ENCODE assay signal across 8 cellular contexts in the genomic region with DNA sequence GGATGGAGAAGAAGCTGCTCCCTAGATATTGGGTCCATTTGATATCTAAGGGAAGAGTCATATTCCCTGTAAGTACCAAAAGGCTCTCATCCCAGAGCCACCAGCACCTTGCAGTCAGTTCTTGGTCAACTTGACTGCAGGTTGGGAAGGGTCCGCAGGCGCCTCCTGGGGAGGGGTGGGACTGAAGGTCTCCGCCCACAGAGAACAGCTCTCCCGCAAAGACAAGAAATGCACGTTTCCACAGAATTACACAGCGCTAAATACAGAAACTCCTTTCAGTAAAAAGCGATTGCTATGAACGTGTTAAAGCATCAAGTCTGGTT. TPM values are rescaled to one million over a fixed set of nuclear protein-coding genes. Genes with fewer than 3 reads are reported as not detected.
DNase-seq lines count a peak whose midpoint lies in the region; ATAC-seq and TF ChIP-seq lines count a peak whose summit lies in the region.

No MANE protein-coding gene starts in this region.

- H3K27me3 ChIP-seq in spleen (replicated peaks in 1 of 7), result no peaks in the 10 kb centered on the region

- WGBS in spleen, 5 donors, result 3 to 5% (median 3%) methylated on average over 8 of the region's 8 CpGs

- H3K4me1 ChIP-seq in spleen, result peaks cover 30 to 75% (median 50%) of the 10 kb centered on the region in 6 donors

- H3K4me1 Mint-ChIP-seq in HFFc6 (ENCODE audit: low read depth), result peaks cover 26% of the 10 kb centered on the region
- peaks cover 43% of the 10 kb centered on the region for H3K4me1 Mint-ChIP-seq in activated CD8-positive, alpha-beta T cell treated with anti-CD3 and anti-CD28 coated beads for 36 hours (ENCODE audit: low read depth)

- CTCF ChIA-PET in activated CD8-positive, alpha-beta T cell treated with anti-CD3 and anti-CD28 coated beads for 36 hours (lab: Charles Lee), result interaction anchor here (0.7 to 8.1 kb wide), 12 partner anchors 10 to 105 kb away, joined by 3 to 129 read pairs (median 10); partner anchors contain the start of genes ACD, C16orf86, CARMIL2 and ENKD1

- peaks cover 0 to 4% (median 0%) of the 10 kb centered on the region in 6 donors for H3K36me3 ChIP-seq in spleen

- H3K27ac Mint-ChIP-seq in HFFc6, result peak overlapping the region; percentile 87
- peak overlapping the region; percentile 91 for H3K27ac Mint-ChIP-seq in activated CD8-positive, alpha-beta T cell treated with anti-CD3 and anti-CD28 coated beads for 36 hours

- no peaks in the 10 kb centered on the region for H3K27me3 Mint-ChIP-seq in HFFc6 (ENCODE audit: insufficient read depth)
- no peaks in the 10 kb centered on the region for H3K27me3 Mint-ChIP-seq in activated CD8-positive, alpha-beta T cell treated with anti-CD3 and anti-CD28 coated beads for 36 hours

- intact Hi-C loops in activated CD8-positive, alpha-beta T cell treated with anti-CD3 and anti-CD28 coated beads for 36 hours (cut with micrococcal nuclease), result no loop called here
- intact Hi-C loops in spleen (cut with DNase I; ENCODE audit: low total_unique reads) (no loop called here), posterior vena cava (cut with DNase I) (loop anchor here (5.0 to 10.0 kb wide), 2 partner anchors 103 to 106 kb away; partner anchors contain the start of genes C16orf86 (in 2 of the 2), ENKD1 (in 2 of the 2), ACD (in 1 of the 2) and PARD6A (in 1 of the 2))

- peak overlapping the region; percentile 86 to 100 (median 100) for H3K27ac ChIP-seq in spleen

- TF ChIP-seq CTCF in HFFc6 (IDR thresholded peaks at IDR 0.05) (no peak), spleen (IDR thresholded peaks at IDR 0.05 in 8 of 11, conservative IDR thresholded peaks at IDR 0.05 in 3 of 11) (no peak)
- TF ChIP-seq CTCF in activated CD8-positive, alpha-beta T cell treated with anti-CD3 and anti-CD28 coated beads for 36 hours (IDR thresholded peaks at IDR 0.05), result no peak

- 0 out of 2 replicates have a peak, but pooled peaks cover 4% of the 10 kb centered on the region for H3K36me3 Mint-ChIP-seq in HFFc6 (ENCODE audit: low read depth)
- H3K36me3 Mint-ChIP-seq in activated CD8-positive, alpha-beta T cell treated with anti-CD3 and anti-CD28 coated beads for 36 hours (ENCODE audit: low read depth), result peaks cover 12% of the 10 kb centered on the region

- H3K9me3 ChIP-seq in spleen, result no peaks in the 10 kb centered on the region

- ATAC-seq in activated CD8-positive, alpha-beta T cell treated with anti-CD3 and anti-CD28 coated beads for 36 hours, result no peak

- H3K4me3 ChIP-seq in iPS-11a (ENCODE audit: low read depth, low read length) (peak overlapping the region; percentile 72), spleen (peak overlapping the region; percentile 21 to 95 (median 86))

- TF ChIP-seq POLR2A in spleen (IDR thresholded peaks at IDR 0.05), result no peak

- peak overlapping the region; percentile 90 for H3K4me3 Mint-ChIP-seq in HFFc6
- peak overlapping the region; percentile 82 for H3K4me3 Mint-ChIP-seq in activated CD8-positive, alpha-beta T cell treated with anti-CD3 and anti-CD28 coated beads for 36 hours

- DNase-seq in HFFc6, result no peak
- no peak for DNase-seq in activated CD8-positive, alpha-beta T cell treated with anti-CD3 and anti-CD28 coated beads for 36 hours
- no peak for DNase-seq in spleen
- no peak for DNase-seq in NCI-H2081 treated with DMSO at 0.1 percent for 48 hours (lab: John Stamatoyannopoulos, UW)
- no peak for DNase-seq in posterior vena cava (ENCODE audit: low spot score)
- no peak for DNase-seq in superior temporal gyrus (ENCODE audit: extremely low spot score)
- no peak for DNase-seq in islet precursor cell

- no peaks in the 10 kb centered on the region for H3K9me3 Mint-ChIP-seq in HFFc6
- no peaks in the 10 kb centered on the region for H3K9me3 Mint-ChIP-seq in activated CD8-positive, alpha-beta T cell treated with anti-CD3 and anti-CD28 coated beads for 36 hours

- POLR2A ChIA-PET in activated CD8-positive, alpha-beta T cell treated with anti-CD3 and anti-CD28 coated beads for 36 hours (lab: Charles Lee), result interaction anchor here (0.7 to 5.6 kb wide), 19 partner anchors 9 to 492 kb away, joined by 3 to 77 read pairs (median 4); partner anchors contain the start of genes ACD, CARMIL2 and PSMB10

RNA-seq across cellular contexts. Expression of gene CTCF, which starts 0.9 kb away (rescaled TPM):
- 10 to 100 TPM; 22.6 to 31.1 (median 29.4) TPM for total RNA-seq in HFFc6 (2021; fragmentation: NEBNext Ultra II Directional; extraction: Animal tissue kit (Norgen Biotek cat#: 25700))
- 10 to 100 TPM; 47.4 to 50.6 TPM for total RNA-seq in activated CD8-positive, alpha-beta T cell treated with anti-CD3 and anti-CD28 coated beads for 36 hours
- total RNA-seq in spleen, result 10 to 100 TPM; 47.6 to 67.7 (median 50.8) TPM
- 10 to 100 TPM; 24.4 to 36.7 (median 25.6) TPM for polyA plus RNA-seq in spleen
- total RNA-seq in posterior vena cava, result 10 to 100 TPM; 27.6 to 27.8 TPM

RNA-seq across cellular contexts. Expression of gene RIPOR1, which starts 32.8 kb away (rescaled TPM):
- 100 to 1,000 TPM in 1 of 6 experiments, 10 to 100 TPM in 5; 72.2 to 101 (median 82.9) TPM for total RNA-seq in HFFc6 (2021; fragmentation: NEBNext Ultra II Directional; extraction: Animal tissue kit (Norgen Biotek cat#: 25700))
- 10 to 100 TPM; 15.7 to 20.0 TPM for total RNA-seq in activated CD8-positive, alpha-beta T cell treated with anti-CD3 and anti-CD28 coated beads for 36 hours
- total RNA-seq in spleen (100 to 1,000 TPM; 114 to 242 (median 188) TPM), posterior vena cava (100 to 1,000 TPM in 1 of 2 donors, 10 to 100 TPM in 1; 92.5 to 123 TPM)
- polyA plus RNA-seq in spleen, result 10 to 100 TPM; 29.9 to 84.7 (median 69.9) TPM

Comparison
In these comparisons a context has a peak if more than half of its experiments do, and no peak if none do; other contexts are left out.
1. intact Hi-C loops: an anchor here in posterior vena cava (5.0 to 10.0 kb wide); none called in activated CD8-positive, alpha-beta T cell treated with anti-CD3 and anti-CD28 coated beads for 36 hours and spleen.